1 cellular context compared by ENCODE assay signal in genomic region chr22:21624120-21624879, GRCh38.
A peak's percentile ranks its signal among the peaks of the same experiment; 100 is the strongest.
TF ChIP-seq lines count a peak whose summit lies in the region.

No MANE protein-coding gene starts in this region.

TF ChIP-seq in A549, 52 proteins besides CTCF, POLR2A, EP300 and RAD21:
- TF ChIP-seq E2F6 (IDR thresholded peaks at IDR 0.05; ENCODE audit: borderline replicate concordance, low read depth) (no peak), TFCP2L1 (CRISPR knock-in tag; IDR thresholded peaks at IDR 0.05) (0 out of 2 replicates have a peak, but pooled peaks have one; percentile 34), RFX5 (IDR thresholded peaks at IDR 0.05) (no peak)
